Comparison of ENCODE assay signal across 8 cellular contexts in the genomic region with DNA sequence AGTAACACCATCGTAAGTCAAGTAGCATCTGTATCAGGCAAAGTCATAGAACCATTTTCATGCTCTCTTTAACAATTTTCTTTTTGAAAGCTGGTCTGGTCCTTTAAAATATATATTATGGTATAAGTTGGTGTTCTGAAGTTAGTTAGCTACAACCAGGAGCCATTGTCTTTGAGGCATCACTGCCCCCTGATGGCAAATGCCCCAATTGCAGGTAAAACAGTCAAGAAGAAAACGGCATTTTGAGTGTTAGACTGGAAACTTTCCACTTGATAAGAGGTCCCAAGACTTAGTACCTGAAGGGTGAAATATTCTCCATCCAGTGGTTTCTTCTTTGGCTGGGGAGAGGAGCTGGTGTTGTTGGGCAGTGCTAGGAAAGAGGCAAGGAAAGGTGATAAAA. TPM values are rescaled to one million over a fixed set of nuclear protein-coding genes. Genes with fewer than 3 reads are reported as not detected.
A peak's percentile ranks its signal among the peaks of the same experiment; 100 is the strongest.
DNase-seq lines count a peak whose midpoint lies in the region; ATAC-seq and TF ChIP-seq lines count a peak whose summit lies in the region.

No MANE protein-coding gene starts in this region.

- H3K9me3 Mint-ChIP-seq in glutamatergic neuron (ENCODE audit: unreplicated experiment): no peaks in the 10 kb centered on the region

- peaks cover 5% of the 10 kb centered on the region for H3K9me3 ChIP-seq in A673 (ENCODE audit: low read depth, low read length, poor library complexity, severe bottlenecking)

- CTCF ChIA-PET in A673 (lab: Charles Lee): interaction anchor here (0.8 kb wide), 1 partner anchor 22 kb away, joined by 4 read pairs; a partner anchor contains a TSS

- in situ Hi-C loops in GM13977 (cut with MboI; ENCODE audit: low pct_unique_long_range_greater_than_20kb, low sequenced_read_pairs, unreplicated experiment): no loop called here

- H3K36me3 Mint-ChIP-seq in glutamatergic neuron (ENCODE audit: unreplicated experiment): peaks cover 10% of the 10 kb centered on the region

- H3K27ac Mint-ChIP-seq in glutamatergic neuron (ENCODE audit: unreplicated experiment): no peak overlapping the region

- BruUV-seq in A673 (replicated peaks; lab: Mats Ljungman, UMichigan): no TSS peak

- no peak for ATAC-seq in GM21619 (IDR thresholded peaks at IDR 0.05; ENCODE audit: unreplicated experiment)

- intact Hi-C loops in A673 (cut with micrococcal nuclease; ENCODE audit: unreplicated experiment): no loop called here

- H3K4me3 ChIP-seq in A673 (ENCODE audit: low read depth, low read length, poor library complexity, severe bottlenecking) (no peak overlapping the region), WI38 (ENCODE audit: low read depth, low read length) (no peak overlapping the region)

- no peak overlapping the region for H3K27ac ChIP-seq in A673 (ENCODE audit: low read depth, low read length, poor library complexity, severe bottlenecking)

- peak; percentile 63 for TF ChIP-seq CTCF in A673 (conservative IDR thresholded peaks at IDR 0.05; ENCODE audit: low read depth, low read length)
- TF ChIP-seq CTCF in GM13977 (IDR thresholded peaks at IDR 0.05; ENCODE audit: extremely low read depth, insufficient read depth, missing control alignments): peak; percentile 43
- TF ChIP-seq CTCF in WI38 (IDR thresholded peaks at IDR 0.05; ENCODE audit: low read depth, low read length): peak; percentile 27; the same call in 1 of the 2 replicates
- peak; percentile 76 for TF ChIP-seq CTCF in glutamatergic neuron (IDR thresholded peaks at IDR 0.05; ENCODE audit: partially characterized antibody, unreplicated experiment)

- H3K4me1 ChIP-seq in A673 (ENCODE audit: insufficient read depth, low read length, poor library complexity, severe bottlenecking): no peaks in the 10 kb centered on the region

- peaks cover 67% of the 10 kb centered on the region for H3K36me3 ChIP-seq in A673 (ENCODE audit: insufficient read depth, low read length, poor library complexity, severe bottlenecking)

- H3K27me3 Mint-ChIP-seq in glutamatergic neuron (ENCODE audit: unreplicated experiment): peaks cover 2% of the 10 kb centered on the region

- peak; percentile 44 for DNase-seq in A673 (ENCODE audit: low spot score)
- DNase-seq in GM13977 (ENCODE audit: low spot score): peak; percentile 47
- DNase-seq in glutamatergic neuron: peak; percentile 45
- DNase-seq in inferior parietal cortex (ENCODE audit: extremely low spot score): no peak
- DNase-seq in NCI-H510A treated with DMSO at 0.1 percent for 48 hours (lab: John Stamatoyannopoulos, UW): no peak
- DNase-seq in midbrain (lab: John Stamatoyannopoulos, UW): no peak

- no peak overlapping the region for H3K4me3 Mint-ChIP-seq in glutamatergic neuron (ENCODE audit: unreplicated experiment)

- POLR2A ChIA-PET in A673 (lab: Charles Lee; ENCODE audit: low non-redundant PET): no interaction called here

- H3K27me3 ChIP-seq in A673 (replicated peaks; ENCODE audit: insufficient read depth, low read depth, low read length, poor library complexity): no peaks in the 10 kb centered on the region

- no peaks in the 10 kb centered on the region for H3K4me1 Mint-ChIP-seq in glutamatergic neuron (ENCODE audit: low read depth, unreplicated experiment)

RNA-seq across cellular contexts. Expression of a gene that starts 14.1 kb away (rescaled TPM):
- total RNA-seq in A673 (2021): 32.2 and 34.8 TPM in 2 replicates
- 38.2 TPM for total RNA-seq in glutamatergic neuron (ENCODE audit: unreplicated experiment)

RNA-seq across cellular contexts. Expression of a gene that starts 15.0 kb away (rescaled TPM):
- total RNA-seq in A673 (2021): 42.2 and 51.8 TPM in 2 replicates
- total RNA-seq in glutamatergic neuron (ENCODE audit: unreplicated experiment): 19.5 TPM

RNA-seq across cellular contexts. Expression of a gene that starts 22.5 kb away (rescaled TPM):
- total RNA-seq in A673 (2021): 3.5 and 5.9 TPM in 2 replicates
- 11.3 TPM for total RNA-seq in glutamatergic neuron (ENCODE audit: unreplicated experiment)

RNA-seq across cellular contexts. Expression of a gene that starts 31.8 kb away (rescaled TPM):
- total RNA-seq in A673 (2021) (10.0 and 15.8 TPM in 2 replicates), glutamatergic neuron (ENCODE audit: unreplicated experiment) (17.9 TPM)

RNA-seq across cellular contexts. Expression of a gene that starts 43.3 kb away (rescaled TPM):
- total RNA-seq in A673 (2021): 0.33 TPM in 1 of 2 replicates, not detected in the other
- not detected for total RNA-seq in glutamatergic neuron (ENCODE audit: unreplicated experiment)

Comparison
In these comparisons a context has a peak if more than half of its experiments do, and no peak if none do; other contexts are left out.
1. DNase-seq: peak in A673 (single experiment), GM13977 (single experiment) and glutamatergic neuron (single experiment); none in inferior parietal cortex (single experiment), NCI-H510A treated with DMSO at 0.1 percent for 48 hours (single experiment) and midbrain (single experiment).
2. Peak in every context shown above with its lines, with median percentiles within 50 percentile points of each other: CTCF ChIP-seq.